In genomic region chr4:2276581-2277325, GRCh38 we compare ENCODE assay signal across 32 cellular contexts.
"Had no signal": no experiment of that assay in that cellular context is flagged by ENCODE, and none has a peak within 500 bp of the region (broad histone marks: within the 10 kb centered on the region; RNA-seq: fewer than 3 reads in every experiment).

No MANE protein-coding gene starts in this region.

- H3K36me3 Mint-ChIP-seq: activated CD8-positive, alpha-beta memory T cell treated with anti-CD3 and anti-CD28 coated beads, Interleukin-2, amount 10 ng/mL, durations not matched to agents 7 days and 5 days; brain; mesothelial cell of epicardium; naive thymus-derived CD8-positive, alpha-beta T cell; stimulated activated memory B cell treated with anti-CD40 and anti-IgM and Interleukin-4, amounts not matched to agents 10 μg/mL and 1 μg/mL and 100 μg/mL, for 72 hours had no signal

- H3K4me1 ChIP-seq: colonic mucosa, esophagus squamous epithelium, prostate gland, stomach, vagina had no signal

- H3K9me3 ChIP-seq: colonic mucosa, esophagus squamous epithelium, gastrocnemius medialis, neutrophil, ovary, prostate gland, stomach, testis, vagina had no signal

- H3K36me3 ChIP-seq: colonic mucosa, gastrocnemius medialis, neutrophil, ovary, prostate gland, vagina, WERI-Rb-1 had no signal

- ATAC-seq: activated CD8-positive, alpha-beta memory T cell treated with anti-CD3 and anti-CD28 coated beads, Interleukin-2, amount 10 ng/mL, durations not matched to agents 7 days and 5 days; activated CD8-positive, alpha-beta T cell treated with anti-CD3 and anti-CD28 coated beads for 36 hours; activated naive CD8-positive, alpha-beta T cell treated with anti-CD3 and anti-CD28 coated beads, Interleukin-2, amount 50 U/mL, for 24 hours; gastrocnemius medialis; left lobe of liver; naive thymus-derived CD8-positive, alpha-beta T cell; stimulated activated memory B cell treated with anti-CD40 and anti-IgM and Interleukin-4, amounts not matched to agents 10 μg/mL and 1 μg/mL and 100 μg/mL, for 72 hours had no signal

- DNase-seq: activated CD4-positive, alpha-beta T cell treated with anti-CD3 and anti-CD28 coated beads, Interleukin-2, amount 10 ng/mL, durations not matched to agents 7 days and 5 days; activated CD4-positive, CD25-positive, alpha-beta regulatory T cell treated with anti-CD3 and anti-CD28 coated beads, Interleukin-2, amount 50 U/mL, for 72 hours; activated CD8-positive, alpha-beta memory T cell treated with anti-CD3 and anti-CD28 coated beads, Interleukin-2, amount 10 ng/mL, durations not matched to agents 7 days and 5 days; activated CD8-positive, alpha-beta T cell treated with anti-CD3 and anti-CD28 coated beads for 36 hours; activated gamma-delta T cell; activated naive CD4-positive, alpha-beta T cell treated with anti-CD3 and anti-CD28 coated beads, Interleukin-2, amount 50 U/mL, for 16 hours; activated naive CD8-positive, alpha-beta T cell treated with anti-CD3 and anti-CD28 coated beads, Interleukin-2, amount 50 U/mL, for 24 hours; activated T-cell treated with anti-CD3 and anti-CD28 coated beads for 4 hours; central memory CD4-positive, alpha-beta T cell; colonic mucosa; endodermal cell; esophagus squamous epithelium; head of caudate nucleus; mammary epithelial cell; stomach; T-helper 1 cell; testis; trophoblast cell; WERI-Rb-1 had no signal

- H3K27ac Mint-ChIP-seq: activated CD4-positive, alpha-beta T cell treated with anti-CD3 and anti-CD28 coated beads, Interleukin-2, amount 10 ng/mL, durations not matched to agents 7 days and 5 days; activated CD8-positive, alpha-beta memory T cell treated with anti-CD3 and anti-CD28 coated beads, Interleukin-2, amount 10 ng/mL, durations not matched to agents 7 days and 5 days; activated CD8-positive, alpha-beta T cell treated with anti-CD3 and anti-CD28 coated beads for 36 hours; activated naive CD8-positive, alpha-beta T cell treated with anti-CD3 and anti-CD28 coated beads, Interleukin-2, amount 50 U/mL, for 24 hours; activated T-helper 1 cell treated with anti-CD3 and anti-CD28 coated beads, Interleukin-12 subunit alpha, Interleukin-12 subunit beta, Interleukin-2, Interleukin-4 antibody, amounts not matched to agents 30 ng/mL and 10 ng/mL and 1 ng/mL, durations not matched to agents 14 hours and 24 hours and 36 hours; brain; endodermal cell; mesothelial cell of epicardium; stimulated activated memory B cell treated with anti-CD40 and anti-IgM and Interleukin-4, amounts not matched to agents 10 μg/mL and 1 μg/mL and 100 μg/mL, for 72 hours had no signal

- H3K4me3 Mint-ChIP-seq: activated CD4-positive, alpha-beta T cell treated with anti-CD3 and anti-CD28 coated beads, Interleukin-2, amount 10 ng/mL, durations not matched to agents 7 days and 5 days; activated CD8-positive, alpha-beta memory T cell treated with anti-CD3 and anti-CD28 coated beads, Interleukin-2, amount 10 ng/mL, durations not matched to agents 7 days and 5 days; activated CD8-positive, alpha-beta T cell treated with anti-CD3 and anti-CD28 coated beads for 36 hours; activated naive CD8-positive, alpha-beta T cell treated with anti-CD3 and anti-CD28 coated beads, Interleukin-2, amount 50 U/mL, for 24 hours; activated T-helper 1 cell treated with anti-CD3 and anti-CD28 coated beads, Interleukin-12 subunit alpha, Interleukin-12 subunit beta, Interleukin-2, Interleukin-4 antibody, amounts not matched to agents 30 ng/mL and 10 ng/mL and 1 ng/mL, durations not matched to agents 14 hours and 24 hours and 36 hours; brain; endodermal cell; mesothelial cell of epicardium; naive thymus-derived CD8-positive, alpha-beta T cell; stimulated activated memory B cell treated with anti-CD40 and anti-IgM and Interleukin-4, amounts not matched to agents 10 μg/mL and 1 μg/mL and 100 μg/mL, for 72 hours had no signal

- H3K27ac ChIP-seq: colonic mucosa, esophagus squamous epithelium, gastrocnemius medialis, neutrophil, ovary, prostate gland, skin epidermis, stomach, testis, vagina, WERI-Rb-1 had no signal

- H3K4me3 ChIP-seq: colonic mucosa, esophagus squamous epithelium, gastrocnemius medialis, ovary, prostate gland, skin epidermis, stomach, vagina had no signal

- H3K9me3 Mint-ChIP-seq: activated CD4-positive, alpha-beta T cell treated with anti-CD3 and anti-CD28 coated beads, Interleukin-2, amount 10 ng/mL, durations not matched to agents 7 days and 5 days; activated CD8-positive, alpha-beta T cell treated with anti-CD3 and anti-CD28 coated beads for 36 hours; activated naive CD8-positive, alpha-beta T cell treated with anti-CD3 and anti-CD28 coated beads, Interleukin-2, amount 50 U/mL, for 24 hours; activated T-helper 1 cell treated with anti-CD3 and anti-CD28 coated beads, Interleukin-12 subunit alpha, Interleukin-12 subunit beta, Interleukin-2, Interleukin-4 antibody, amounts not matched to agents 30 ng/mL and 10 ng/mL and 1 ng/mL, durations not matched to agents 14 hours and 24 hours and 36 hours; endodermal cell; mesothelial cell of epicardium; naive thymus-derived CD8-positive, alpha-beta T cell; stimulated activated memory B cell treated with anti-CD40 and anti-IgM and Interleukin-4, amounts not matched to agents 10 μg/mL and 1 μg/mL and 100 μg/mL, for 72 hours had no signal

- H3K27me3 ChIP-seq: colonic mucosa, dorsolateral prefrontal cortex, esophagus squamous epithelium, gastrocnemius medialis, ovary, stomach, testis, vagina had no signal

- H3K27me3 Mint-ChIP-seq: activated CD4-positive, alpha-beta T cell treated with anti-CD3 and anti-CD28 coated beads, Interleukin-2, amount 10 ng/mL, durations not matched to agents 7 days and 5 days; activated CD8-positive, alpha-beta memory T cell treated with anti-CD3 and anti-CD28 coated beads, Interleukin-2, amount 10 ng/mL, durations not matched to agents 7 days and 5 days; activated CD8-positive, alpha-beta T cell treated with anti-CD3 and anti-CD28 coated beads for 36 hours; activated naive CD8-positive, alpha-beta T cell treated with anti-CD3 and anti-CD28 coated beads, Interleukin-2, amount 50 U/mL, for 24 hours; naive thymus-derived CD8-positive, alpha-beta T cell; stimulated activated memory B cell treated with anti-CD40 and anti-IgM and Interleukin-4, amounts not matched to agents 10 μg/mL and 1 μg/mL and 100 μg/mL, for 72 hours had no signal
